Comparison of ENCODE assay signal across 10 cellular contexts in genomic region chr3:167653750-167654149, GRCh38. TPM values are rescaled to one million over a fixed set of nuclear protein-coding genes. Genes with fewer than 3 reads are reported as not detected.
DNase-seq lines count a peak whose midpoint lies in the region; ATAC-seq and TF ChIP-seq lines count a peak whose summit lies in the region.
"Had no signal": no experiment of that assay in that cellular context is flagged by ENCODE, and none has a peak within 500 bp of the region (broad histone marks: within the 10 kb centered on the region; RNA-seq: fewer than 3 reads in every experiment).

Gene WDR49, minus strand, starts transcription at chr3:167653942. Its CDS starts 517 bp downstream, at chr3:167653425.

- no peak for DNase-seq in stimulated activated naive CD8-positive, alpha-beta T cell treated with anti-CD3 and anti-CD28 coated beads, Interleukin-15, amount 100 ng/mL, for 72 hours
- no peak for DNase-seq in stimulated activated naive CD8-positive, alpha-beta T cell treated with anti-CD3 and anti-CD28 coated beads, Interleukin-15, Interleukin-2, amounts not matched to agents 100 U/mL and 50 U/mL, for 24 hours
- DNase-seq in NCI-H510A (lab: John Stamatoyannopoulos, UW) (peak; percentile 19), globus pallidus (ENCODE audit: low spot score) (peak; percentile 19), NCI-H1694 treated with DMSO at 0.1 percent for 48 hours (lab: John Stamatoyannopoulos, UW) (no peak), Peyer's patch (no peak), osteocyte (ENCODE audit: extremely low spot score, unreplicated experiment) (no peak)
- DNase-seq: activated naive CD8-positive, alpha-beta T cell treated with anti-CD3 and anti-CD28 coated beads, Interleukin-2, amount 10 ng/mL, durations not matched to agents 7 days and 5 days had no signal

- H3K9me3 Mint-ChIP-seq in stimulated activated naive CD8-positive, alpha-beta T cell treated with anti-CD3 and anti-CD28 coated beads, Interleukin-15, amount 100 ng/mL, for 72 hours: no peaks in the 10 kb centered on the region
- no peaks in the 10 kb centered on the region for H3K9me3 Mint-ChIP-seq in osteocyte (ENCODE audit: unreplicated experiment)
- H3K9me3 Mint-ChIP-seq: activated naive CD8-positive, alpha-beta T cell treated with anti-CD3 and anti-CD28 coated beads, Interleukin-2, amount 10 ng/mL, durations not matched to agents 7 days and 5 days had no signal

- peaks cover 14% of the 10 kb centered on the region for H3K4me1 Mint-ChIP-seq in stimulated activated naive CD8-positive, alpha-beta T cell treated with anti-CD3 and anti-CD28 coated beads, Interleukin-15, amount 100 ng/mL, for 72 hours
- no peaks in the 10 kb centered on the region for H3K4me1 Mint-ChIP-seq in osteocyte (ENCODE audit: unreplicated experiment)

- no peaks in the 10 kb centered on the region for H3K27me3 ChIP-seq in Peyer's patch
- H3K27me3 ChIP-seq: SJSA1 had no signal

- TF ChIP-seq POLR2A in Peyer's patch (IDR thresholded peaks at IDR 0.05): no peak

- no peaks in the 10 kb centered on the region for H3K36me3 ChIP-seq in Peyer's patch
- H3K36me3 ChIP-seq: SJSA1 had no signal

- no peaks in the 10 kb centered on the region for H3K9me3 ChIP-seq in Peyer's patch
- H3K9me3 ChIP-seq: SJSA1 had no signal

- peaks cover 10% of the 10 kb centered on the region for H3K27me3 Mint-ChIP-seq in stimulated activated naive CD8-positive, alpha-beta T cell treated with anti-CD3 and anti-CD28 coated beads, Interleukin-15, amount 100 ng/mL, for 72 hours
- peaks cover 4% of the 10 kb centered on the region for H3K27me3 Mint-ChIP-seq in osteocyte (ENCODE audit: unreplicated experiment)
- H3K27me3 Mint-ChIP-seq: activated naive CD8-positive, alpha-beta T cell treated with anti-CD3 and anti-CD28 coated beads, Interleukin-2, amount 10 ng/mL, durations not matched to agents 7 days and 5 days had no signal

- no peak within 1 kb of the TSS for H3K4me3 ChIP-seq in Peyer's patch
- H3K4me3 ChIP-seq: SJSA1 had no signal

- no peak for ATAC-seq in stimulated activated naive CD8-positive, alpha-beta T cell treated with anti-CD3 and anti-CD28 coated beads, Interleukin-15, amount 100 ng/mL, for 72 hours
- no peak for ATAC-seq in stimulated activated naive CD8-positive, alpha-beta T cell treated with anti-CD3 and anti-CD28 coated beads, Interleukin-15, Interleukin-2, amounts not matched to agents 100 U/mL and 50 U/mL, for 24 hours
- ATAC-seq in HG03045 (IDR thresholded peaks at IDR 0.05; ENCODE audit: unreplicated experiment): no peak

- H3K4me3 Mint-ChIP-seq in stimulated activated naive CD8-positive, alpha-beta T cell treated with anti-CD3 and anti-CD28 coated beads, Interleukin-15, amount 100 ng/mL, for 72 hours: no peak within 1 kb of the TSS
- H3K4me3 Mint-ChIP-seq in osteocyte (ENCODE audit: unreplicated experiment): no peak within 1 kb of the TSS
- H3K4me3 Mint-ChIP-seq: activated naive CD8-positive, alpha-beta T cell treated with anti-CD3 and anti-CD28 coated beads, Interleukin-2, amount 10 ng/mL, durations not matched to agents 7 days and 5 days had no signal

- no peaks in the 10 kb centered on the region for H3K36me3 Mint-ChIP-seq in osteocyte (ENCODE audit: unreplicated experiment)
- H3K36me3 Mint-ChIP-seq: activated naive CD8-positive, alpha-beta T cell treated with anti-CD3 and anti-CD28 coated beads, Interleukin-2, amount 10 ng/mL, durations not matched to agents 7 days and 5 days had no signal

- H3K27ac ChIP-seq in Peyer's patch: no peak within 1 kb of the TSS
- H3K27ac ChIP-seq: SJSA1 had no signal

- no peak for TF ChIP-seq CTCF in Peyer's patch (IDR thresholded peaks at IDR 0.05)
- no peak for TF ChIP-seq CTCF in osteocyte (IDR thresholded peaks at IDR 0.05)

- peak within 1 kb of the TSS; percentile 61 to 70 for H3K27ac Mint-ChIP-seq in stimulated activated naive CD8-positive, alpha-beta T cell treated with anti-CD3 and anti-CD28 coated beads, Interleukin-15, amount 100 ng/mL, for 72 hours
- no peak within 1 kb of the TSS for H3K27ac Mint-ChIP-seq in osteocyte (ENCODE audit: unreplicated experiment)
- H3K27ac Mint-ChIP-seq: activated naive CD8-positive, alpha-beta T cell treated with anti-CD3 and anti-CD28 coated beads, Interleukin-2, amount 10 ng/mL, durations not matched to agents 7 days and 5 days had no signal

- peaks cover 0 to 6% (median 0%) of the 10 kb centered on the region in 4 donors for H3K4me1 ChIP-seq in Peyer's patch
- H3K4me1 ChIP-seq: SJSA1 had no signal

RNA-seq across cellular contexts. Expression of gene WDR49, which starts in this region (rescaled TPM):
- total RNA-seq in Peyer's patch (10 to 100 TPM in 1 of 4 donors, 1 to 10 TPM in 2, not detected in 1; 1.5 to 11.4 (median 3.0) TPM), osteocyte (0.31 TPM in 1 of 2 replicates, not detected in the other)
- total RNA-seq: SJSA1 had no signal

Comparison
In these comparisons a context has a peak if more than half of its experiments do, and no peak if none do; other contexts are left out.
1. DNase-seq: peak in NCI-H510A (single experiment) and globus pallidus (single experiment); none in stimulated activated naive CD8-positive, alpha-beta T cell treated with anti-CD3 and anti-CD28 coated beads, Interleukin-15, amount 100 ng/mL, for 72 hours (0 of 2), stimulated activated naive CD8-positive, alpha-beta T cell treated with anti-CD3 and anti-CD28 coated beads, Interleukin-15, Interleukin-2, amounts not matched to agents 100 U/mL and 50 U/mL, for 24 hours (single experiment), NCI-H1694 treated with DMSO at 0.1 percent for 48 hours (single experiment), Peyer's patch (0 of 3) and osteocyte (single experiment).